Comparison of ENCODE assay signal across 8 cellular contexts in genomic region chr20:62122659-62123449, GRCh38. TPM values are rescaled to one million over a fixed set of nuclear protein-coding genes. Genes with fewer than 3 reads are reported as not detected.
DNase-seq lines count a peak whose midpoint lies in the region; ATAC-seq and TF ChIP-seq lines count a peak whose summit lies in the region.

No MANE protein-coding gene starts in this region.

- peaks cover 38% of the 10 kb centered on the region for H3K4me1 Mint-ChIP-seq in activated T-cell treated with anti-CD3 and anti-CD28 coated beads, Interleukin-2, amount 50 U/mL, for 4 hours (ENCODE audit: low read depth)

- H3K27me3 ChIP-seq in cardiac muscle cell: no peaks in the 10 kb centered on the region
- no peaks in the 10 kb centered on the region for H3K27me3 ChIP-seq in ovary

- TF ChIP-seq EP300 in ovary (IDR thresholded peaks at IDR 0.05): no peak

- H3K27ac ChIP-seq in cardiac muscle cell (peak overlapping the region; percentile 82), ovary (peak overlapping the region; percentile 79 to 90)

- H3K27me3 Mint-ChIP-seq in activated T-cell treated with anti-CD3 and anti-CD28 coated beads, Interleukin-2, amount 50 U/mL, for 4 hours (ENCODE audit: low read depth): no peaks in the 10 kb centered on the region

- 0% methylated on average over 17 to 76 of the region's 76 CpGs for WGBS in ovary, 3 donors

- TF ChIP-seq POLR2A in ovary (IDR thresholded peaks at IDR 0.05): no peak

- H3K4me1 ChIP-seq in cardiac muscle cell (ENCODE audit: low read depth): peaks cover 27% of the 10 kb centered on the region
- H3K4me1 ChIP-seq in ovary (ENCODE audit: insufficient read depth): peaks cover 6% of the 10 kb centered on the region

- peak overlapping the region; percentile 72 for H3K4me3 ChIP-seq in cardiac muscle cell
- peak overlapping the region; percentile 72 for H3K4me3 ChIP-seq in fibroblast of pulmonary artery (replicated peaks; ENCODE audit: low read depth, low read length)
- H3K4me3 ChIP-seq in ovary: peak overlapping the region; percentile 84

- no peaks in the 10 kb centered on the region for H3K9me3 ChIP-seq in cardiac muscle cell (ENCODE audit: low read depth)
- H3K9me3 ChIP-seq in ovary: no peaks in the 10 kb centered on the region

- ATAC-seq in Right ventricle myocardium superior (ENCODE audit: poor library complexity): no peak
- ATAC-seq in HG02798 (IDR thresholded peaks at IDR 0.05; ENCODE audit: poor library complexity, unreplicated experiment): peak; percentile 14
- peak; percentile 3 to 15 for ATAC-seq in activated T-cell treated with anti-CD3 and anti-CD28 coated beads, Interleukin-2, amount 50 U/mL, for 4 hours

- H3K9me3 Mint-ChIP-seq in activated T-cell treated with anti-CD3 and anti-CD28 coated beads, Interleukin-2, amount 50 U/mL, for 4 hours: no peaks in the 10 kb centered on the region

- TF ChIP-seq CTCF in cardiac muscle cell (IDR thresholded peaks at IDR 0.05; ENCODE audit: low read depth, low read length) (no peak), fibroblast of pulmonary artery (IDR thresholded peaks at IDR 0.05; ENCODE audit: low read length, missing control alignments) (no peak), ovary (IDR thresholded peaks at IDR 0.05) (no peak)

- H3K36me3 ChIP-seq in cardiac muscle cell (peaks cover 28% of the 10 kb centered on the region), ovary (no peaks in the 10 kb centered on the region)

- H3K36me3 Mint-ChIP-seq in activated T-cell treated with anti-CD3 and anti-CD28 coated beads, Interleukin-2, amount 50 U/mL, for 4 hours (ENCODE audit: insufficient read depth): peaks cover 23% of the 10 kb centered on the region

- peak overlapping the region; percentile 87 for H3K4me3 Mint-ChIP-seq in activated T-cell treated with anti-CD3 and anti-CD28 coated beads, Interleukin-2, amount 50 U/mL, for 4 hours

- DNase-seq in cardiac muscle cell (ENCODE audit: low read depth in 1 of 2, low spot score in 1 of 2): peak; percentile 48 to 60
- no peak for DNase-seq in Right ventricle myocardium superior
- peak; percentile 28 for DNase-seq in NCI-H2196 treated with DMSO at 0.1 percent for 48 hours (lab: John Stamatoyannopoulos, UW; ENCODE audit: unreplicated experiment)
- DNase-seq in activated T-cell treated with anti-CD3 and anti-CD28 coated beads, Interleukin-2, amount 50 U/mL, for 4 hours: peak; percentile 34
- peak; percentile 27 for DNase-seq in fibroblast of pulmonary artery (ENCODE audit: low read depth)
- DNase-seq in ovary: peak; percentile 47 to 76 (median 64)
- no peak for DNase-seq in cerebellar nuclear complex (lab: John Stamatoyannopoulos, UW)

- intact Hi-C loops in Right ventricle myocardium superior (cut with DNase I): loop anchor here (5.0 kb wide), 1 partner anchor 56 kb away; the partner anchor contains the start of gene TAF4
- intact Hi-C loops in ovary (cut with DNase I): loop anchor here in 1 of 4 donors (2.0 kb wide), 1 partner anchor 20 kb away; the partner anchor contains the start of genes PSMA7 and SS18L1

RNA-seq across cellular contexts. Expression of gene LSM14B, which starts 0.6 kb away (rescaled TPM):
- total RNA-seq in cardiac muscle cell: 63.3 and 71.8 TPM in 2 replicates
- polyA plus RNA-seq in cardiac muscle cell: 6.5 and 7.5 TPM in 2 replicates
- 51.7 TPM for total RNA-seq in Right ventricle myocardium superior
- 10 to 100 TPM; 35.2 to 41.3 (median 40.9) TPM for total RNA-seq in activated T-cell treated with anti-CD3 and anti-CD28 coated beads, Interleukin-2, amount 50 U/mL, for 4 hours
- total RNA-seq in ovary: 10 to 100 TPM; 21.5 to 62.2 (median 56.1) TPM
- polyA plus RNA-seq in ovary: 10 to 100 TPM; 21.7 to 39.8 TPM

RNA-seq across cellular contexts. Expression of gene PSMA7, which starts 20.3 kb away (rescaled TPM):
- 333 and 442 TPM in 2 replicates for total RNA-seq in cardiac muscle cell
- 386 and 505 TPM in 2 replicates for polyA plus RNA-seq in cardiac muscle cell
- total RNA-seq in Right ventricle myocardium superior: 239 TPM
- 100 to 1,000 TPM; 651 to 699 (median 689) TPM for total RNA-seq in activated T-cell treated with anti-CD3 and anti-CD28 coated beads, Interleukin-2, amount 50 U/mL, for 4 hours
- 100 to 1,000 TPM; 163 to 214 (median 168) TPM for total RNA-seq in ovary
- polyA plus RNA-seq in ovary: 100 to 1,000 TPM; 105 to 212 TPM

RNA-seq across cellular contexts. Expression of gene SS18L1, which starts 20.7 kb away (rescaled TPM):
- total RNA-seq in cardiac muscle cell (25.7 and 38.7 TPM in 2 replicates), Right ventricle myocardium superior (8.9 TPM), ovary (10 to 100 TPM in 6 of 7 donors, 1 to 10 TPM in 1; 9.5 to 14.3 (median 12.4) TPM)
- polyA plus RNA-seq in cardiac muscle cell (2.5 and 3.2 TPM in 2 replicates), ovary (1 to 10 TPM; 7.7 to 8.7 TPM)
- total RNA-seq in activated T-cell treated with anti-CD3 and anti-CD28 coated beads, Interleukin-2, amount 50 U/mL, for 4 hours: 10 to 100 TPM; 14.4 to 16.1 (median 14.5) TPM

RNA-seq across cellular contexts. Expression of gene TAF4, which starts 57.2 kb away (rescaled TPM):
- total RNA-seq in cardiac muscle cell (8.8 and 21.1 TPM in 2 replicates), Right ventricle myocardium superior (11.6 TPM), ovary (10 to 100 TPM; 15.6 to 34.7 (median 28.1) TPM)
- polyA plus RNA-seq in cardiac muscle cell (1.5 and 3.7 TPM in 2 replicates), ovary (10 to 100 TPM in 1 of 2 donors, 1 to 10 TPM in 1; 9.3 to 14.2 TPM)
- total RNA-seq in activated T-cell treated with anti-CD3 and anti-CD28 coated beads, Interleukin-2, amount 50 U/mL, for 4 hours: 10 to 100 TPM; 26.4 to 31.1 (median 27.0) TPM

RNA-seq across cellular contexts. Expression of gene MTG2, which starts 60.0 kb away (rescaled TPM):
- 23.4 and 32.9 TPM in 2 replicates for total RNA-seq in cardiac muscle cell
- polyA plus RNA-seq in cardiac muscle cell: 20.4 and 27.8 TPM in 2 replicates
- 20.8 TPM for total RNA-seq in Right ventricle myocardium superior
- total RNA-seq in activated T-cell treated with anti-CD3 and anti-CD28 coated beads, Interleukin-2, amount 50 U/mL, for 4 hours: 10 to 100 TPM; 38.3 to 57.6 (median 49.8) TPM
- 10 to 100 TPM; 16.2 to 36.9 (median 33.3) TPM for total RNA-seq in ovary
- polyA plus RNA-seq in ovary: 10 to 100 TPM; 12.7 to 35.5 TPM

Comparison
In these comparisons a context has a peak if more than half of its experiments do, and no peak if none do; other contexts are left out.
1. DNase-seq: peak in cardiac muscle cell (2 of 2), NCI-H2196 treated with DMSO at 0.1 percent for 48 hours (single experiment), activated T-cell treated with anti-CD3 and anti-CD28 coated beads, Interleukin-2, amount 50 U/mL, for 4 hours (single experiment), fibroblast of pulmonary artery (single experiment) and ovary (5 of 5); none in Right ventricle myocardium superior (single experiment) and cerebellar nuclear complex (0 of 2).
2. Peak in every context shown above with its lines, with median percentiles within 50 percentile points of each other: H3K4me3 ChIP-seq.